Comparison of ENCODE assay signal across 8 cellular contexts in genomic region chr9:72477862-72478564, GRCh38. TPM values are rescaled to one million over a fixed set of nuclear protein-coding genes. Genes with fewer than 3 reads are reported as not detected.
A peak's percentile ranks its signal among the peaks of the same experiment; 100 is the strongest.
DNase-seq lines count a peak whose midpoint lies in the region; ATAC-seq and TF ChIP-seq lines count a peak whose summit lies in the region.

No MANE protein-coding gene starts in this region.

- TF ChIP-seq POLR2A in body of pancreas (IDR thresholded peaks at IDR 0.05) = peak in 1 of 3 donors; percentile 15

- H3K36me3 ChIP-seq in body of pancreas (replicated peaks in 1 of 2; ENCODE audit: insufficient read depth in 1 of 2, low read depth in 2 of 2) (no peaks in the 10 kb centered on the region), lower lobe of right lung (no peaks in the 10 kb centered on the region)

- H3K27me3 Mint-ChIP-seq in Calu3 (ENCODE audit: unreplicated experiment) = no peaks in the 10 kb centered on the region

- in situ Hi-C loops in KBM-7 (cut with MboI; ENCODE audit: low pct_unique_long_range_greater_than_20kb, low sequenced_read_pairs) = no loop called here

- BruUV-seq in Calu3 (replicated peaks; lab: Mats Ljungman, UMichigan) = no TSS peak

- H3K27ac ChIP-seq in body of pancreas = peak overlapping the region; percentile 57 to 77 (median 72)
- H3K27ac ChIP-seq in lower lobe of right lung = peak overlapping the region; percentile 72

- no peaks in the 10 kb centered on the region for H3K9me3 Mint-ChIP-seq in Calu3 (ENCODE audit: low read depth, unreplicated experiment)

- H3K4me1 ChIP-seq in body of pancreas (peaks cover 28% of the 10 kb centered on the region), lower lobe of right lung (peaks cover 18% of the 10 kb centered on the region)

- ATAC-seq in body of pancreas (peak; percentile 96), lower lobe of right lung (peak; percentile 92 to 97), GM19328 (IDR thresholded peaks at IDR 0.05; ENCODE audit: unreplicated experiment) (no peak)

- CTCF ChIA-PET in Calu3 (lab: Charles Lee) = interaction anchor here (2.1 kb wide), 1 partner anchor 47 kb away, joined by 4 read pairs; no protein-coding TSS in a partner anchor

- TF ChIP-seq CTCF in Calu3 (IDR thresholded peaks at IDR 0.05; ENCODE audit: unreplicated experiment) (no peak), body of pancreas (IDR thresholded peaks at IDR 0.05) (no peak), lower lobe of right lung (IDR thresholded peaks at IDR 0.05) (no peak)

- H3K4me3 Mint-ChIP-seq in Calu3 (ENCODE audit: low read depth, unreplicated experiment) = peak overlapping the region; percentile 26

- H3K27me3 ChIP-seq in body of pancreas (no peaks in the 10 kb centered on the region), lower lobe of right lung (ENCODE audit: low read depth) (no peaks in the 10 kb centered on the region)

- 49 to 57% methylated on average over 5 of the region's 5 CpGs for WGBS in body of pancreas, 2 donors

- H3K4me3 ChIP-seq in body of pancreas (no peak overlapping the region), lower lobe of right lung (no peak overlapping the region)

- H3K36me3 Mint-ChIP-seq in Calu3 (ENCODE audit: insufficient read depth, unreplicated experiment) = peaks cover 5% of the 10 kb centered on the region

- H3K4me1 Mint-ChIP-seq in Calu3 (ENCODE audit: low read depth, unreplicated experiment) = peaks cover 23% of the 10 kb centered on the region

- DNase-seq in Calu3 = peak; percentile 45
- peak; percentile 7 for DNase-seq in KBM-7
- peak; percentile 42 to 78 (median 64) for DNase-seq in body of pancreas
- DNase-seq in lower lobe of right lung = no peak
- no peak for DNase-seq in NCI-H2171 (lab: John Stamatoyannopoulos, UW)
- DNase-seq in D341Med (ENCODE audit: low spot score) = no peak
- DNase-seq in NCI-H128 (lab: John Stamatoyannopoulos, UW; ENCODE audit: unreplicated experiment) = no peak

- H3K27ac Mint-ChIP-seq in Calu3 (ENCODE audit: unreplicated experiment) = peak overlapping the region; percentile 66

- H3K9me3 ChIP-seq in body of pancreas (no peaks in the 10 kb centered on the region), lower lobe of right lung (no peaks in the 10 kb centered on the region)

- intact Hi-C loops in Calu3 (cut with micrococcal nuclease; ENCODE audit: unreplicated experiment) (loop anchor here (5.0 to 10.0 kb wide), 6 partner anchors 36 to 183 kb away; no protein-coding TSS in a partner anchor), body of pancreas (cut with DNase I) (no loop called here), lower lobe of right lung (cut with DNase I) (no loop called here)

RNA-seq across cellular contexts. Expression of gene TMC1, which starts 43.4 kb away (rescaled TPM):
- total RNA-seq in Calu3 (2022) = not detected in 2 replicates
- not detected for total RNA-seq in body of pancreas
- not detected for total RNA-seq in lower lobe of right lung

Comparison
In these comparisons a context has a peak if more than half of its experiments do, and no peak if none do; other contexts are left out.
1. DNase-seq: peak in Calu3 (single experiment), KBM-7 (single experiment) and body of pancreas (4 of 4); none in lower lobe of right lung (single experiment), NCI-H2171 (single experiment), D341Med (single experiment) and NCI-H128 (single experiment).